Comparison of ENCODE assay signal across 25 cellular contexts in genomic region chr11:114928260-114928870, GRCh38.
"Had no signal": no experiment of that assay in that cellular context is flagged by ENCODE, and none has a peak within 500 bp of the region (broad histone marks: within the 10 kb centered on the region; RNA-seq: fewer than 3 reads in every experiment).

No MANE protein-coding gene starts in this region.

- H3K27ac ChIP-seq: gastroesophageal sphincter, hepatocyte, left lung, lower lobe of right lung, neural progenitor cell, parathyroid adenoma, testis, transverse colon had no signal

- H3K36me3 ChIP-seq: gastroesophageal sphincter, left lung, lower lobe of right lung, neural progenitor cell, transverse colon had no signal

- H3K27me3 ChIP-seq: gastroesophageal sphincter, hepatocyte, left lung, neural progenitor cell, testis, transverse colon had no signal

- DNase-seq: activated CD4-positive, alpha-beta memory T cell treated with anti-CD3 and anti-CD28 coated beads, Interleukin-2, amount 10 ng/mL, durations not matched to agents 7 days and 5 days; activated CD4-positive, alpha-beta T cell treated with anti-CD3 and anti-CD28 coated beads for 1 hour; activated CD4-positive, alpha-beta T cell treated with anti-CD3 and anti-CD28 coated beads, Interleukin-2, amount 10 ng/mL, durations not matched to agents 7 days and 5 days; activated CD8-positive, alpha-beta memory T cell treated with anti-CD3 and anti-CD28 coated beads, Interleukin-2, amount 50 U/mL, for 48 hours; activated gamma-delta T cell treated with Interleukin-2 at 50 U/mL for 16 hours; activated naive CD4-positive, alpha-beta T cell treated with anti-CD3 and anti-CD28 coated beads, Interleukin-2, amount 50 U/mL, for 16 hours; activated T-cell treated with anti-CD3 and anti-CD28 coated beads, Interleukin-2, amount 50 U/mL, for 24 hours; effector CD8-positive, alpha-beta T cell; kidney glomerular epithelial cell; left lung; lower lobe of right lung; mesenchymal stem cell; natural killer cell; occipital lobe; right cardiac atrium; stimulated activated CD4-positive, alpha-beta T cell treated with anti-CD3 and anti-CD28 coated beads, Interleukin-2, amount 100 ng/mL, for 48 hours; stimulated activated naive CD4-positive, alpha-beta T cell treated with Interleukin-2 at 50 U/mL for 16 hours; T-helper 17 cell; testis; transverse colon had no signal

- H3K9me3 ChIP-seq: lower lobe of right lung, testis had no signal

- FAIRE-seq: colon had no signal

- H3K4me1 ChIP-seq: gastroesophageal sphincter, left lung, lower lobe of right lung, neural progenitor cell, parathyroid adenoma, testis, transverse colon had no signal

- H3K4me3 ChIP-seq: gastroesophageal sphincter, hepatocyte, left lung, lower lobe of right lung, neural progenitor cell, testis, transverse colon had no signal
